21 cellular contexts compared by ENCODE assay signal in genomic region chr5:147504535-147504934, GRCh38. TPM values are rescaled to one million over a fixed set of nuclear protein-coding genes. Genes with fewer than 3 reads are reported as not detected.
DNase-seq lines count a peak whose midpoint lies in the region; ATAC-seq and TF ChIP-seq lines count a peak whose summit lies in the region.
"Had no signal": no experiment of that assay in that cellular context is flagged by ENCODE, and none has a peak within 500 bp of the region (broad histone marks: within the 10 kb centered on the region; RNA-seq: fewer than 3 reads in every experiment).

No MANE protein-coding gene starts in this region.

- H3K27ac ChIP-seq in ACC112 (ENCODE audit: low read depth, low read length) (peak overlapping the region; percentile 77), left lung (peak overlapping the region; percentile 21 to 61), spleen (peak overlapping the region in 6 of 8 donors; percentile 2 to 54 (median 18))
- H3K27ac ChIP-seq: BLaER1 treated with 17β-estradiol and CSF1 and Interleukin-3, amounts not matched to agents 10 nM and 100 nM had no signal

- 63 to 83% (median 68%) methylated on average over 1 of the region's 1 CpG for WGBS in spleen, 5 donors

- POLR2A ChIA-PET in WTC11 (lab: Charles Lee) (no interaction called here), HEK293T (lab: Yijun Ruan, JAX) (no interaction called here)

- H3K4me3 Mint-ChIP-seq in WTC11: no peak overlapping the region
- H3K4me3 Mint-ChIP-seq: activated naive CD4-positive, alpha-beta T cell treated with anti-CD3 and anti-CD28 coated beads, Interleukin-2, amount 50 U/mL, for 24 hours; activated T-cell treated with anti-CD3 and anti-CD28 coated beads, Interleukin-2, amount 50 U/mL, for 72 hours; effector memory CD8-positive, alpha-beta T cell; naive thymus-derived CD8-positive, alpha-beta T cell had no signal

- ATAC-seq in WTC11: no peak
- no peak for ATAC-seq in left lung
- no peak for ATAC-seq in HG03135 (IDR thresholded peaks at IDR 0.05; ENCODE audit: unreplicated experiment)
- no peak for ATAC-seq in mucosa of descending colon
- ATAC-seq: activated T-cell treated with anti-CD3 and anti-CD28 coated beads, Interleukin-2, amount 50 U/mL, for 72 hours; effector memory CD8-positive, alpha-beta T cell; naive thymus-derived CD8-positive, alpha-beta T cell had no signal

- H3K4me3 ChIP-seq in ACC112 (ENCODE audit: low read depth, low read length): no peak overlapping the region; the same call in 1 of the 2 replicates
- H3K4me3 ChIP-seq in left lung: no peak overlapping the region
- no peak overlapping the region for H3K4me3 ChIP-seq in spleen
- H3K4me3 ChIP-seq in mucosa of descending colon: no peak overlapping the region
- H3K4me3 ChIP-seq: BLaER1 treated with 17β-estradiol and CSF1 and Interleukin-3, amounts not matched to agents 10 nM and 100 nM had no signal

- no peaks in the 10 kb centered on the region for H3K27me3 Mint-ChIP-seq in WTC11 (ENCODE audit: low read depth)

- H3K79me2 ChIP-seq in ACC112 (ENCODE audit: control insufficient read depth, insufficient read depth, low read length, unreplicated experiment): peaks cover 15% of the 10 kb centered on the region

- peaks cover 34% of the 10 kb centered on the region for H3K4me1 ChIP-seq in ACC112 (ENCODE audit: control insufficient read depth, insufficient read depth, low read length, unreplicated experiment)
- H3K4me1 ChIP-seq in left lung: peaks cover 0 to 8% of the 10 kb centered on the region in 2 donors
- H3K4me1 ChIP-seq in spleen: peaks cover 0 to 17% (median 5%) of the 10 kb centered on the region in 6 donors
- peaks cover 4% of the 10 kb centered on the region for H3K4me1 ChIP-seq in mucosa of descending colon (ENCODE audit: low read depth)

- peaks cover 16% of the 10 kb centered on the region for H3K36me3 Mint-ChIP-seq in WTC11
- H3K36me3 Mint-ChIP-seq: activated naive CD4-positive, alpha-beta T cell treated with anti-CD3 and anti-CD28 coated beads, Interleukin-2, amount 50 U/mL, for 24 hours; naive thymus-derived CD8-positive, alpha-beta T cell had no signal

- intact Hi-C loops in left lung (cut with DNase I) (no loop called here), spleen (cut with DNase I; ENCODE audit: low total_unique reads) (no loop called here), mucosa of descending colon (cut with DNase I, micrococcal nuclease) (loop anchor here in 1 of 2 donors (10.0 kb wide), 2 partner anchors 50 kb away; no protein-coding TSS in a partner anchor)

- H3K9me3 ChIP-seq in left lung (no peaks in the 10 kb centered on the region), spleen (no peaks in the 10 kb centered on the region), mucosa of descending colon (no peaks in the 10 kb centered on the region)

- TF ChIP-seq CTCF in WTC11 (IDR thresholded peaks at IDR 0.05): no peak
- TF ChIP-seq CTCF in left lung (IDR thresholded peaks at IDR 0.05): no peak
- TF ChIP-seq CTCF in spleen (IDR thresholded peaks at IDR 0.05 in 8 of 11, conservative IDR thresholded peaks at IDR 0.05 in 3 of 11): no peak
- no peak for TF ChIP-seq CTCF in mucosa of descending colon (IDR thresholded peaks at IDR 0.05)

- CTCF ChIA-PET in WTC11 (lab: Charles Lee) (interaction anchor here (1.4 kb wide), 1 partner anchor 55 kb away, joined by 4 read pairs; no protein-coding TSS in a partner anchor), HEK293T (lab: Yijun Ruan, JAX) (no interaction called here)

- DNase-seq in WTC11 (ENCODE audit: low spot score) (no peak), left lung (no peak), spleen (no peak), HEK293T (ENCODE audit: extremely low spot score) (no peak), mucosa of descending colon (no peak), SIG-M5 (lab: John Stamatoyannopoulos, UW) (no peak)
- DNase-seq: ACHN; activated CD4-positive, alpha-beta T cell treated with anti-CD3 and anti-CD28 coated beads for 4 hours; activated T-cell treated with anti-CD3 and anti-CD28 coated beads, Interleukin-2, amount 50 U/mL, for 72 hours; effector memory CD8-positive, alpha-beta T cell; KBM-7; mammary epithelial cell; MV-4-11; naive thymus-derived CD8-positive, alpha-beta T cell; NCI-H1694; stimulated activated CD4-positive, alpha-beta T cell treated with anti-CD3 and anti-CD28 coated beads, Interleukin-2, amount 100 ng/mL, for 24 hours; stimulated activated naive CD4-positive, alpha-beta T cell treated with Interleukin-2 at 50 U/mL for 16 hours had no signal

- no peak for TF ChIP-seq POLR2A in spleen (IDR thresholded peaks at IDR 0.05)

- H3K4me1 Mint-ChIP-seq in WTC11: peaks cover 28% of the 10 kb centered on the region
- H3K4me1 Mint-ChIP-seq: activated naive CD4-positive, alpha-beta T cell treated with anti-CD3 and anti-CD28 coated beads, Interleukin-2, amount 50 U/mL, for 24 hours had no signal

- 0 out of 2 replicates have a peak overlapping the region, but pooled peaks have one; percentile 36 for H3K27ac Mint-ChIP-seq in WTC11
- H3K27ac Mint-ChIP-seq: activated naive CD4-positive, alpha-beta T cell treated with anti-CD3 and anti-CD28 coated beads, Interleukin-2, amount 50 U/mL, for 24 hours; activated T-cell treated with anti-CD3 and anti-CD28 coated beads, Interleukin-2, amount 50 U/mL, for 72 hours; effector memory CD8-positive, alpha-beta T cell had no signal

- H2AFZ ChIP-seq in ACC112 (ENCODE audit: low read length, unreplicated experiment): no peak overlapping the region

- H3K36me3 ChIP-seq in ACC112 (ENCODE audit: insufficient read depth, low read length): no peaks in the 10 kb centered on the region
- no peaks in the 10 kb centered on the region for H3K36me3 ChIP-seq in left lung
- no peaks in the 10 kb centered on the region for H3K36me3 ChIP-seq in spleen
- H3K36me3 ChIP-seq in mucosa of descending colon (ENCODE audit: low read depth): no peaks in the 10 kb centered on the region
- H3K36me3 ChIP-seq: BLaER1 treated with 17β-estradiol and CSF1 and Interleukin-3, amounts not matched to agents 10 nM and 100 nM had no signal

- peaks cover 14% of the 10 kb centered on the region for H3K9me3 Mint-ChIP-seq in WTC11
- H3K9me3 Mint-ChIP-seq: activated naive CD4-positive, alpha-beta T cell treated with anti-CD3 and anti-CD28 coated beads, Interleukin-2, amount 50 U/mL, for 24 hours had no signal

- H3K27me3 ChIP-seq in ACC112 (ENCODE audit: insufficient read depth, low read length) (no peaks in the 10 kb centered on the region), left lung (peaks cover 1 to 21% of the 10 kb centered on the region in 2 donors), spleen (replicated peaks in 1 of 7) (peaks cover 0 to 20% (median 7%) of the 10 kb centered on the region in 7 donors)

TF ChIP-seq in WTC11, 78 proteins besides CTCF, POLR2A, EP300 and RAD21 (continues in another document):
- no peak for TF ChIP-seq SP1 (CRISPR knock-in tag; conservative IDR thresholded peaks at IDR 0.05)

TF ChIP-seq in HEK293T, 16 proteins besides CTCF, POLR2A, EP300 and RAD21:
- TF ChIP-seq CTBP1 (IDR thresholded peaks at IDR 0.05; ENCODE audit: borderline replicate concordance) (no peak), BHLHE40 (IDR thresholded peaks at IDR 0.05; ENCODE audit: borderline replicate concordance) (no peak), LEF1 (IDR thresholded peaks at IDR 0.05; ENCODE audit: borderline replicate concordance) (no peak), NFRKB (IDR thresholded peaks at IDR 0.05) (no peak), ARNT (IDR thresholded peaks at IDR 0.05) (no peak), FOXA1 (IDR thresholded peaks at IDR 0.05) (no peak), FOXM1 (IDR thresholded peaks at IDR 0.05; ENCODE audit: borderline replicate concordance) (no peak), L3MBTL2 (conservative IDR thresholded peaks at IDR 0.05) (no peak), SUZ12 (IDR thresholded peaks at IDR 0.05) (no peak), ELF4 (IDR thresholded peaks at IDR 0.05) (no peak), HDGF (IDR thresholded peaks at IDR 0.05; ENCODE audit: borderline replicate concordance) (no peak), SP1 (IDR thresholded peaks at IDR 0.05) (no peak), FOXK2 (IDR thresholded peaks at IDR 0.05) (no peak), PKNOX1 (IDR thresholded peaks at IDR 0.05) (no peak)

RNA-seq across cellular contexts. Expression of gene DPYSL3, which starts 5.3 kb away (rescaled TPM):
- total RNA-seq in WTC11 (2021) (329 to 358 TPM (median 338 TPM) in 3 replicates), left lung (10 to 100 TPM; 64.3 to 77.5 TPM), spleen (10 to 100 TPM; 38.4 to 58.2 (median 46.7) TPM), mucosa of descending colon (100 to 1,000 TPM in 1 of 3 donors, 10 to 100 TPM in 2; 12.0 to 134 (median 31.1) TPM)
- polyA plus RNA-seq in spleen: 10 to 100 TPM in 2 of 3 donors, 1 to 10 TPM in 1; 10.0 to 20.5 (median 15.9) TPM
- total RNA-seq: naive thymus-derived CD8-positive, alpha-beta T cell had no signal
- polyA plus RNA-seq: naive thymus-derived CD8-positive, alpha-beta T cell had no signal

Comparison
In these comparisons a context has a peak if more than half of its experiments do, and no peak if none do; other contexts are left out.
1. H3K27ac ChIP-seq: peak in every context shown above with its lines; median percentile 77 in ACC112; 41 in left lung; 18 in spleen.